7 cellular contexts compared by ENCODE assay signal in the genomic region with DNA sequence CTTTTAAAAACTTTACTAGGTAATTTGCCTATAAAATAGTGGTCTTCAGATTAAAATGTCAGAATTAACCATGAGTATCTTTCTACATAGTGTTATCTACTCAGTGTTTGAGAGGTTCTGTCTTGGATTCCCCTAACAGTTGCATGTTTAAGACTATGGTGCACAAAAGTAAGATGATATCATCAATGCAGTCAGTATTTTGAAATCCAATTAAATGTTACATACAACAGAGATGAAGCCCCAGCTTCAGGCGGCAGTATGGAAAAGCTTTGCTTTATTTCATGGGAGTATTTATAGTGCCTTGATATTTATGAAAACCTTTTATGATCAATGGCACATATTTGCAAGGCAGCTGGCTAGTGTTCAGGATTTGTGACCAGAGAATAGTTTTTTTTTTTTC.
"Had no signal": no experiment of that assay in that cellular context is flagged by ENCODE, and none has a peak within 500 bp of the region (broad histone marks: within the 10 kb centered on the region; RNA-seq: fewer than 3 reads in every experiment).

No MANE protein-coding gene starts in this region.

- DNase-seq: H9, HCEC 1CT, IMR-90 had no signal

- FAIRE-seq: H1, H54, HTR-8/SVneo, K562 had no signal

- ATAC-seq: K562 had no signal
